16 cellular contexts compared by ENCODE assay signal in genomic region chr10:33258951-33259350, GRCh38.
DNase-seq lines count a peak whose midpoint lies in the region; ATAC-seq and TF ChIP-seq lines count a peak whose summit lies in the region.
"Had no signal": no experiment of that assay in that cellular context is flagged by ENCODE, and none has a peak within 500 bp of the region (broad histone marks: within the 10 kb centered on the region; RNA-seq: fewer than 3 reads in every experiment).

No MANE protein-coding gene starts in this region.

- H3K4me3 Mint-ChIP-seq in neural progenitor cell: peak overlapping the region; percentile 54
- H3K4me3 Mint-ChIP-seq: CD4-positive, CD25-positive, alpha-beta regulatory T cell had no signal

- H4K20me1 ChIP-seq in neural progenitor cell (ENCODE audit: low read depth): no peaks in the 10 kb centered on the region

- H3K27ac ChIP-seq in RWPE1 (no peak overlapping the region), neural progenitor cell (no peak overlapping the region)
- H3K27ac ChIP-seq: SK-N-MC, stomach had no signal

- H3K4me3 ChIP-seq in neural progenitor cell: no peak overlapping the region
- H3K4me3 ChIP-seq: SK-N-MC, stomach had no signal

- peak overlapping the region; percentile 88 for H3K27ac Mint-ChIP-seq in neural progenitor cell
- H3K27ac Mint-ChIP-seq: CD4-positive, CD25-positive, alpha-beta regulatory T cell had no signal

- no peaks in the 10 kb centered on the region for H3K36me3 ChIP-seq in neural progenitor cell

- peaks cover 27% of the 10 kb centered on the region for H3K36me3 Mint-ChIP-seq in neural progenitor cell
- H3K36me3 Mint-ChIP-seq: CD4-positive, CD25-positive, alpha-beta regulatory T cell had no signal

- no peaks in the 10 kb centered on the region for H3K27me3 ChIP-seq in neural progenitor cell
- H3K27me3 ChIP-seq: stomach had no signal

- TF ChIP-seq CTCF in RWPE1 (conservative IDR thresholded peaks at IDR 0.05; ENCODE audit: low read depth) (no peak), neural progenitor cell (IDR thresholded peaks at IDR 0.05) (no peak), GM10266 (IDR thresholded peaks at IDR 0.05; ENCODE audit: control insufficient read depth, insufficient read depth, low read depth, missing control alignments) (no peak)

- CTCF ChIA-PET in RWPE1 (lab: Yijun Ruan, JAX): interaction anchor here (0.5 to 0.7 kb wide), 3 partner anchors 24 to 1275 kb away, joined by 3 to 4 read pairs (median 3); no protein-coding TSS in a partner anchor

- H3K4me1 ChIP-seq in neural progenitor cell: peaks cover 15% of the 10 kb centered on the region

- H3K27me3 Mint-ChIP-seq in neural progenitor cell (ENCODE audit: insufficient read depth, low read depth): no peaks in the 10 kb centered on the region

- peaks cover 23% of the 10 kb centered on the region for H3K4me1 Mint-ChIP-seq in neural progenitor cell

- no peak overlapping the region for H3K9ac ChIP-seq in neural progenitor cell

- ATAC-seq in HG03342 (IDR thresholded peaks at IDR 0.05; ENCODE audit: unreplicated experiment): no peak

- H3K9me3 Mint-ChIP-seq in neural progenitor cell: no peaks in the 10 kb centered on the region
- H3K9me3 Mint-ChIP-seq: CD4-positive, CD25-positive, alpha-beta regulatory T cell had no signal

- no peaks in the 10 kb centered on the region for H3F3A ChIP-seq in neural progenitor cell (ENCODE audit: low read depth)

- peak overlapping the region; percentile 20 for H2AFZ ChIP-seq in neural progenitor cell (replicated peaks)

- DNase-seq in H4 (ENCODE audit: low spot score) (peak; percentile 34), RWPE1 (ENCODE audit: low spot score) (peak; percentile 23), epidermal melanocyte (ENCODE audit: insufficient read length, low spot score) (peak; percentile 37), neural progenitor cell (ENCODE audit: low spot score) (peak; percentile 59), GM10266 (ENCODE audit: extremely low spot score) (no peak), DMS79 treated with DMSO at 0.1 percent for 48 hours (lab: John Stamatoyannopoulos, UW) (no peak), SKM-1 (lab: John Stamatoyannopoulos, UW; ENCODE audit: unreplicated experiment) (no peak)
- DNase-seq: activated T-cell treated with anti-CD3 and anti-CD28 coated beads, Interleukin-2, amount 50 U/mL, for 1 hour; anterior cingulate cortex; CD4-positive, CD25-positive, alpha-beta regulatory T cell; NCI-H1105 treated with DMSO at 0.1 percent for 48 hours; NCI-H748 treated with DMSO at 0.1 percent for 48 hours; retina; stomach had no signal

- peak overlapping the region; percentile 17 for H3K4me2 ChIP-seq in neural progenitor cell

- H3K9me3 ChIP-seq in neural progenitor cell (ENCODE audit: low read depth): no peaks in the 10 kb centered on the region
- H3K9me3 ChIP-seq: stomach had no signal

- no peaks in the 10 kb centered on the region for H3K79me2 ChIP-seq in neural progenitor cell (ENCODE audit: low read depth)

- POLR2A ChIA-PET in RWPE1 (lab: Yijun Ruan, JAX; ENCODE audit: low non-redundant PET): no interaction called here

Comparison
In these comparisons a context has a peak if more than half of its experiments do, and no peak if none do; other contexts are left out.
1. DNase-seq: peak in H4 (single experiment), RWPE1 (single experiment), epidermal melanocyte (single experiment) and neural progenitor cell (single experiment); none in GM10266 (single experiment), DMS79 treated with DMSO at 0.1 percent for 48 hours (single experiment) and SKM-1 (single experiment).